11 cellular contexts compared by ENCODE assay signal in genomic region chr1:2358651-2359640, GRCh38.
"Had no signal": no experiment of that assay in that cellular context is flagged by ENCODE, and none has a peak within 500 bp of the region (broad histone marks: within the 10 kb centered on the region; RNA-seq: fewer than 3 reads in every experiment).

No MANE protein-coding gene starts in this region.

- DNase-seq: activated CD4-positive, alpha-beta memory T cell treated with anti-CD3 and anti-CD28 coated beads for 36 hours; activated CD4-positive, alpha-beta T cell treated with anti-CD3 and anti-CD28 coated beads for 1 hour; activated effector memory CD4-positive, alpha-beta T cell treated with Interleukin-2 at 50 U/mL for 16 hours; activated naive CD4-positive, alpha-beta T cell treated with anti-CD3 and anti-CD28 coated beads, Interleukin-2, amount 50 U/mL, for 16 hours; activated T-cell treated with anti-CD3 and anti-CD28 coated beads, Interleukin-2, amount 50 U/mL, for 4 hours; hippocampal formation; stimulated activated naive CD8-positive, alpha-beta T cell treated with anti-CD3 and anti-CD28 coated beads, Interleukin-15, amount 100 ng/mL, for 72 hours; T1000 had no signal

- H3K4me3 Mint-ChIP-seq: activated CD4-positive, alpha-beta memory T cell treated with anti-CD3 and anti-CD28 coated beads for 36 hours; activated T-cell treated with anti-CD3 and anti-CD28 coated beads, Interleukin-2, amount 50 U/mL, for 4 hours; stimulated activated naive CD8-positive, alpha-beta T cell treated with anti-CD3 and anti-CD28 coated beads, Interleukin-15, amount 100 ng/mL, for 72 hours had no signal

- H3K27ac ChIP-seq: cardiac muscle cell, SK-N-MC had no signal

- H3K27me3 Mint-ChIP-seq: activated CD4-positive, alpha-beta memory T cell treated with anti-CD3 and anti-CD28 coated beads for 36 hours; stimulated activated naive CD8-positive, alpha-beta T cell treated with anti-CD3 and anti-CD28 coated beads, Interleukin-15, amount 100 ng/mL, for 72 hours had no signal

- H3K27ac Mint-ChIP-seq: activated CD4-positive, alpha-beta memory T cell treated with anti-CD3 and anti-CD28 coated beads for 36 hours; stimulated activated naive CD8-positive, alpha-beta T cell treated with anti-CD3 and anti-CD28 coated beads, Interleukin-15, amount 100 ng/mL, for 72 hours had no signal

- H3K27me3 ChIP-seq: cardiac muscle cell had no signal

- H3K4me3 ChIP-seq: cardiac muscle cell, SK-N-MC, smooth muscle cell had no signal

- ATAC-seq: activated T-cell treated with anti-CD3 and anti-CD28 coated beads, Interleukin-2, amount 50 U/mL, for 4 hours; stimulated activated naive CD8-positive, alpha-beta T cell treated with anti-CD3 and anti-CD28 coated beads, Interleukin-15, amount 100 ng/mL, for 72 hours had no signal

- H3K36me3 ChIP-seq: cardiac muscle cell had no signal
